ENCODE assay signal across 16 cellular contexts in the genomic region with DNA sequence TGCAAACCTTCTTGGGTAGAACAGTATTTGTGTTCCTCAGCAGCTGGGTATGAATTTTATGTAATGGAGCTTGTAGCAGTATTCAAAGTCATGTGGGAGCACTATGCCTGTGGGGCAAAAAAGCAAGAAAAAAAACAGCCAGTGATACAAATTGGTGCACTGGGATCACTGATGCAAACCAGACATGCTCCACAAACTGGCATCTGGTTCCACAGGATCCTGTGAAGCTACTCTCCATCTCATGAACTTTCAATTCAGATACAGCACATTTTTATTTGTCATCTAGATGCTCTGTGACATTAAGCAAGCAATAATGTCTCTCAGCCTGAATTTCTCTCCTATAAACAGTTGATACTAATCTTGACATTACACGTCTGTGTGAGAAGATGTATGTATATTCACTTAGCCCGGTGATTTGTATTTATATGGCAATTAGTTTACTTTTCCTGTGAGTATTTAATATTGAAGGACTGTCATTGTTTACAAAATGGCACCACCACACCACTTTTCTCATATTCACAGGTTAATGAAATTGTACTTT.
DNase-seq lines count a peak whose midpoint lies in the region; ATAC-seq and TF ChIP-seq lines count a peak whose summit lies in the region.
"Had no signal": no experiment of that assay in that cellular context is flagged by ENCODE, and none has a peak within 500 bp of the region (broad histone marks: within the 10 kb centered on the region; RNA-seq: fewer than 3 reads in every experiment).

No MANE protein-coding gene starts in this region.

- peak; percentile 3 for DNase-seq in ELF-1 (ENCODE audit: low read depth, low spot score)
- peak; percentile 11 for DNase-seq in SK-MEL-5 (ENCODE audit: low read depth, low spot score)
- peak; percentile 27 for DNase-seq in left kidney (ENCODE audit: low read depth, low spot score)
- no peak for DNase-seq in C1 segment of cervical spinal cord (lab: John Stamatoyannopoulos, UW)
- DNase-seq in occipital lobe (lab: John Stamatoyannopoulos, UW), result no peak
- DNase-seq: Calu3; CD4-positive, alpha-beta memory T cell; COR-L47; DMS53; DMS79 treated with DMSO at 0.1 percent for 48 hours; H9 had no signal

- no peak; the same call in 2 of the 3 replicates for ATAC-seq in SK-N-SH treated with all-trans-retinoic acid at 6 μM for 48 hours
- ATAC-seq in HG03469 (IDR thresholded peaks at IDR 0.05; ENCODE audit: unreplicated experiment), result no peak
- ATAC-seq in HG03439 (IDR thresholded peaks at IDR 0.05; ENCODE audit: unreplicated experiment), result no peak
- ATAC-seq: GM23338, HCT116 had no signal

- in situ Hi-C loops in SK-MEL-5 (cut with HindIII; ENCODE audit: low pct_unique_long_range_greater_than_20kb, low sequenced_read_pairs), result no loop called here

TF ChIP-seq in SK-N-SH treated with all-trans-retinoic acid at 6 μM for 48 hours, 23 proteins besides CTCF, POLR2A, EP300 and RAD21:
- TF ChIP-seq CSDC2 (CRISPR knock-in tag; IDR thresholded peaks at IDR 0.05) (no peak), TCF4 (CRISPR knock-in tag; IDR thresholded peaks at IDR 0.05; ENCODE audit: borderline replicate concordance) (peak; percentile 93)
- TF ChIP-seq, protein P1, sequence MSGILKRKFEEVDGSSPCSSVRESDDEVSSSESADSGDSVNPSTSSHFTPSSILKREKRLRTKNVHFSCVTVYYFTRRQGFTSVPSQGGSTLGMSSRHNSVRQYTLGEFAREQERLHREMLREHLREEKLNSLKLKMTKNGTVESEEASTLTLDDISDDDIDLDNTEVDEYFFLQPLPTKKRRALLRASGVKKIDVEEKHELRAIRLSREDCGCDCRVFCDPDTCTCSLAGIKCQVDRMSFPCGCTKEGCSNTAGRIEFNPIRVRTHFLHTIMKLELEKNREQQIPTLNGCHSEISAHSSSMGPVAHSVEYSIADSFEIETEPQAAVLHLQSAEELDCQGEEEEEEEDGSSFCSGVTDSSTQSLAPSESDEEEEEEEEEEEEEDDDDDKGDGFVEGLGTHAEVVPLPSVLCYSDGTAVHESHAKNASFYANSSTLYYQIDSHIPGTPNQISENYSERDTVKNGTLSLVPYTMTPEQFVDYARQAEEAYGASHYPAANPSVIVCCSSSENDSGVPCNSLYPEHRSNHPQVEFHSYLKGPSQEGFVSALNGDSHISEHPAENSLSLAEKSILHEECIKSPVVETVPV (CRISPR knock-in tag; IDR thresholded peaks at IDR 0.05), result 0 out of 2 replicates have a peak, but pooled peaks have one; percentile 49
- TF ChIP-seq, protein P2, sequence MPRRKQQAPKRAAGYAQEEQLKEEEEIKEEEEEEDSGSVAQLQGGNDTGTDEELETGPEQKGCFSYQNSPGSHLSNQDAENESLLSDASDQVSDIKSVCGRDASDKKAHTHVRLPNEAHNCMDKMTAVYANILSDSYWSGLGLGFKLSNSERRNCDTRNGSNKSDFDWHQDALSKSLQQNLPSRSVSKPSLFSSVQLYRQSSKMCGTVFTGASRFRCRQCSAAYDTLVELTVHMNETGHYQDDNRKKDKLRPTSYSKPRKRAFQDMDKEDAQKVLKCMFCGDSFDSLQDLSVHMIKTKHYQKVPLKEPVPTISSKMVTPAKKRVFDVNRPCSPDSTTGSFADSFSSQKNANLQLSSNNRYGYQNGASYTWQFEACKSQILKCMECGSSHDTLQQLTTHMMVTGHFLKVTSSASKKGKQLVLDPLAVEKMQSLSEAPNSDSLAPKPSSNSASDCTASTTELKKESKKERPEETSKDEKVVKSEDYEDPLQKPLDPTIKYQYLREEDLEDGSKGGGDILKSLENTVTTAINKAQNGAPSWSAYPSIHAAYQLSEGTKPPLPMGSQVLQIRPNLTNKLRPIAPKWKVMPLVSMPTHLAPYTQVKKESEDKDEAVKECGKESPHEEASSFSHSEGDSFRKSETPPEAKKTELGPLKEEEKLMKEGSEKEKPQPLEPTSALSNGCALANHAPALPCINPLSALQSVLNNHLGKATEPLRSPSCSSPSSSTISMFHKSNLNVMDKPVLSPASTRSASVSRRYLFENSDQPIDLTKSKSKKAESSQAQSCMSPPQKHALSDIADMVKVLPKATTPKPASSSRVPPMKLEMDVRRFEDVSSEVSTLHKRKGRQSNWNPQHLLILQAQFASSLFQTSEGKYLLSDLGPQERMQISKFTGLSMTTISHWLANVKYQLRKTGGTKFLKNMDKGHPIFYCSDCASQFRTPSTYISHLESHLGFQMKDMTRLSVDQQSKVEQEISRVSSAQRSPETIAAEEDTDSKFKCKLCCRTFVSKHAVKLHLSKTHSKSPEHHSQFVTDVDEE (CRISPR knock-in tag; IDR thresholded peaks at IDR 0.05), result peak; percentile 63; the same call in 1 of the 2 replicates
TF ChIP-seq in SK-N-SH treated with all-trans-retinoic acid at 6 μM for 48 hours: peak in this region for 3.

Comparison
In these comparisons a context has a peak if more than half of its experiments do, and no peak if none do; other contexts are left out.
1. DNase-seq: peak in ELF-1 (single experiment), SK-MEL-5 (single experiment) and left kidney (single experiment); none in C1 segment of cervical spinal cord (0 of 14) and occipital lobe (single experiment).